In the genomic region with DNA sequence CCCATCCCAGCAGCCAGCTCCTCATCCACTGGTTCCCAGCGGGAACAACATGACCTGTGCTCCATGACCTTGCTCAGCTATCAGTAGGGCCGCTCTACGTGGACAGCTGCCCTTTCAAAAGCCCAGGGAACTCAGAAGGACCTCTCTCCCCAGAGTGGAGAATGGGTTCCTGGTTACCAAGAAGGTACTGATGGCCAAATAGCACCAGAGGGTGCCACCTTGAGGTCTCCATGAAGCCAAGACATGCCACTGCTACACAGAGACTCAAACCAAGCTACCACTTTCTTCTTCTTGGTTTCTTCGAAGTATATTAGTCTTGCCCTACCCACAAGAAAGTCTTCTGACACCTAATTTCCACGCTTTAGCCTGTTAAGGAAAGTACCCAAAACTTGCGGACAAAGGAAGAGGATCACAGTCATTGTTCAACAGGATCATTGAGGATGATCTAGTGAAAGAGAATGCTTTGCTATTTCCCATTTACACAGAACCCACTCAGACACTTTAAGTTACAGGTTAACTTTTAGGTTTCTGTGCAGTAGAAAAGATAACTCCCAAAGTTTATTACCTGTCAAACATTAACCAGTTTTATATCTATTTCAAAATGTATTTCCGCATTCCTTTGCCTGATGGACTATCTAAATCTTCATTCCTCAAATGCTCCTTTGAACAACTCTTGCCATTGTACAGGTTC, we compare ENCODE assay signal across 1 cellular context.
TF ChIP-seq lines count a peak whose summit lies in the region.

No MANE protein-coding gene starts in this region.

TF ChIP-seq in HepG2, 621 proteins besides CTCF, POLR2A, EP300 and RAD21 (continued from another document and continues in another):
- TF ChIP-seq, protein P1, sequence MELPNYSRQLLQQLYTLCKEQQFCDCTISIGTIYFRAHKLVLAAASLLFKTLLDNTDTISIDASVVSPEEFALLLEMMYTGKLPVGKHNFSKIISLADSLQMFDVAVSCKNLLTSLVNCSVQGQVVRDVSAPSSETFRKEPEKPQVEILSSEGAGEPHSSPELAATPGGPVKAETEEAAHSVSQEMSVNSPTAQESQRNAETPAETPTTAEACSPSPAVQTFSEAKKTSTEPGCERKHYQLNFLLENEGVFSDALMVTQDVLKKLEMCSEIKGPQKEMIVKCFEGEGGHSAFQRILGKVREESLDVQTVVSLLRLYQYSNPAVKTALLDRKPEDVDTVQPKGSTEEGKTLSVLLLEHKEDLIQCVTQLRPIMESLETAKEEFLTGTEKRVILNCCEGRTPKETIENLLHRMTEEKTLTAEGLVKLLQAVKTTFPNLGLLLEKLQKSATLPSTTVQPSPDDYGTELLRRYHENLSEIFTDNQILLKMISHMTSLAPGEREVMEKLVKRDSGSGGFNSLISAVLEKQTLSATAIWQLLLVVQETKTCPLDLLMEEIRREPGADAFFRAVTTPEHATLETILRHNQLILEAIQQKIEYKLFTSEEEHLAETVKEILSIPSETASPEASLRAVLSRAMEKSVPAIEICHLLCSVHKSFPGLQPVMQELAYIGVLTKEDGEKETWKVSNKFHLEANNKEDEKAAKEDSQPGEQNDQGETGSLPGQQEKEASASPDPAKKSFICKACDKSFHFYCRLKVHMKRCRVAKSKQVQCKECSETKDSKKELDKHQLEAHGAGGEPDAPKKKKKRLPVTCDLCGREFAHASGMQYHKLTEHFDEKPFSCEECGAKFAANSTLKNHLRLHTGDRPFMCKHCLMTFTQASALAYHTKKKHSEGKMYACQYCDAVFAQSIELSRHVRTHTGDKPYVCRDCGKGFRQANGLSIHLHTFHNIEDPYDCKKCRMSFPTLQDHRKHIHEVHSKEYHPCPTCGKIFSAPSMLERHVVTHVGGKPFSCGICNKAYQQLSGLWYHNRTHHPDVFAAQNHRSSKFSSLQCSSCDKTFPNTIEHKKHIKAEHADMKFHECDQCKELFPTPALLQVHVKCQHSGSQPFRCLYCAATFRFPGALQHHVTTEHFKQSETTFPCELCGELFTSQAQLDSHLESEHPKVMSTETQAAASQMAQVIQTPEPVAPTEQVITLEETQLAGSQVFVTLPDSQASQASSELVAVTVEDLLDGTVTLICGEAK (IDR thresholded peaks at IDR 0.05): no peak
- TF ChIP-seq, protein P1 (CRISPR knock-in tag; IDR thresholded peaks at IDR 0.05): no peak
- TF ChIP-seq, protein P2, sequence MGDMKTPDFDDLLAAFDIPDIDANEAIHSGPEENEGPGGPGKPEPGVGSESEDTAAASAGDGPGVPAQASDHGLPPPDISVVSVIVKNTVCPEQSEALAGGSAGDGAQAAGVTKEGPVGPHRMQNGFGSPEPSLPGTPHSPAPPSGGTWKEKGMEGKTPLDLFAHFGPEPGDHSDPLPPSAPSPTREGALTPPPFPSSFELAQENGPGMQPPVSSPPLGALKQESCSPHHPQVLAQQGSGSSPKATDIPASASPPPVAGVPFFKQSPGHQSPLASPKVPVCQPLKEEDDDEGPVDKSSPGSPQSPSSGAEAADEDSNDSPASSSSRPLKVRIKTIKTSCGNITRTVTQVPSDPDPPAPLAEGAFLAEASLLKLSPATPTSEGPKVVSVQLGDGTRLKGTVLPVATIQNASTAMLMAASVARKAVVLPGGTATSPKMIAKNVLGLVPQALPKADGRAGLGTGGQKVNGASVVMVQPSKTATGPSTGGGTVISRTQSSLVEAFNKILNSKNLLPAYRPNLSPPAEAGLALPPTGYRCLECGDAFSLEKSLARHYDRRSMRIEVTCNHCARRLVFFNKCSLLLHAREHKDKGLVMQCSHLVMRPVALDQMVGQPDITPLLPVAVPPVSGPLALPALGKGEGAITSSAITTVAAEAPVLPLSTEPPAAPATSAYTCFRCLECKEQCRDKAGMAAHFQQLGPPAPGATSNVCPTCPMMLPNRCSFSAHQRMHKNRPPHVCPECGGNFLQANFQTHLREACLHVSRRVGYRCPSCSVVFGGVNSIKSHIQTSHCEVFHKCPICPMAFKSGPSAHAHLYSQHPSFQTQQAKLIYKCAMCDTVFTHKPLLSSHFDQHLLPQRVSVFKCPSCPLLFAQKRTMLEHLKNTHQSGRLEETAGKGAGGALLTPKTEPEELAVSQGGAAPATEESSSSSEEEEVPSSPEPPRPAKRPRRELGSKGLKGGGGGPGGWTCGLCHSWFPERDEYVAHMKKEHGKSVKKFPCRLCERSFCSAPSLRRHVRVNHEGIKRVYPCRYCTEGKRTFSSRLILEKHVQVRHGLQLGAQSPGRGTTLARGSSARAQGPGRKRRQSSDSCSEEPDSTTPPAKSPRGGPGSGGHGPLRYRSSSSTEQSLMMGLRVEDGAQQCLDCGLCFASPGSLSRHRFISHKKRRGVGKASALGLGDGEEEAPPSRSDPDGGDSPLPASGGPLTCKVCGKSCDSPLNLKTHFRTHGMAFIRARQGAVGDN (CRISPR knock-in tag; IDR thresholded peaks at IDR 0.05): peak; percentile 51
- no peak for TF ChIP-seq ZBTB1 (CRISPR knock-in tag; IDR thresholded peaks at IDR 0.05; ENCODE audit: borderline replicate concordance)
- TF ChIP-seq, protein P3, sequence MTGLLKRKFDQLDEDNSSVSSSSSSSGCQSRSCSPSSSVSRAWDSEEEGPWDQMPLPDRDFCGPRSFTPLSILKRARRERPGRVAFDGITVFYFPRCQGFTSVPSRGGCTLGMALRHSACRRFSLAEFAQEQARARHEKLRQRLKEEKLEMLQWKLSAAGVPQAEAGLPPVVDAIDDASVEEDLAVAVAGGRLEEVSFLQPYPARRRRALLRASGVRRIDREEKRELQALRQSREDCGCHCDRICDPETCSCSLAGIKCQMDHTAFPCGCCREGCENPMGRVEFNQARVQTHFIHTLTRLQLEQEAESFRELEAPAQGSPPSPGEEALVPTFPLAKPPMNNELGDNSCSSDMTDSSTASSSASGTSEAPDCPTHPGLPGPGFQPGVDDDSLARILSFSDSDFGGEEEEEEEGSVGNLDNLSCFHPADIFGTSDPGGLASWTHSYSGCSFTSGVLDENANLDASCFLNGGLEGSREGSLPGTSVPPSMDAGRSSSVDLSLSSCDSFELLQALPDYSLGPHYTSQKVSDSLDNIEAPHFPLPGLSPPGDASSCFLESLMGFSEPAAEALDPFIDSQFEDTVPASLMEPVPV (CRISPR knock-in tag; IDR thresholded peaks at IDR 0.05): no peak; the same call in 1 of the 2 replicates
- TF ChIP-seq PCBP1 (IDR thresholded peaks at IDR 0.05; ENCODE audit: borderline replicate concordance, low read depth, low read length): no peak
- no peak for TF ChIP-seq ATF7 (IDR thresholded peaks at IDR 0.05)
- TF ChIP-seq ATF7 (CRISPR knock-in tag; IDR thresholded peaks at IDR 0.05): no peak
- no peak for TF ChIP-seq REL (CRISPR knock-in tag; conservative IDR thresholded peaks at IDR 0.05)
- TF ChIP-seq STAT5B (CRISPR knock-in tag; IDR thresholded peaks at IDR 0.05): no peak
- TF ChIP-seq ZFP90 (CRISPR knock-in tag; IDR thresholded peaks at IDR 0.05; ENCODE audit: borderline replicate concordance): 0 out of 2 replicates have a peak, but pooled peaks have one; percentile 54
- TF ChIP-seq, protein P4, sequence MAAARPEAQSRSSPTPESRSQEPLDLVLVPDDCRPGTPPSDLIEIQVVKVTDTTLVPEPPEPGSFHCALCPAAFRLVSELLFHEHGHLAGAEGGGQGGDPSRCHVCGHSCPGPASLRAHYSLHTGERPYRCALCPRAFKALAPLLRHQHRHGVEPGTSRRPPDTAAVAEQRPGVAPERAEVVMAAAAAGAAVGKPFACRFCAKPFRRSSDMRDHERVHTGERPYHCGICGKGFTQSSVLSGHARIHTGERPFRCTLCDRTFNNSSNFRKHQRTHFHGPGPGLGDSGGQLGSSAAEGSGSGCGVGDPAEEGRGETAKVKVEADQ (CRISPR knock-in tag; IDR thresholded peaks at IDR 0.05; ENCODE audit: borderline replicate concordance): no peak
- TF ChIP-seq, protein P5, sequence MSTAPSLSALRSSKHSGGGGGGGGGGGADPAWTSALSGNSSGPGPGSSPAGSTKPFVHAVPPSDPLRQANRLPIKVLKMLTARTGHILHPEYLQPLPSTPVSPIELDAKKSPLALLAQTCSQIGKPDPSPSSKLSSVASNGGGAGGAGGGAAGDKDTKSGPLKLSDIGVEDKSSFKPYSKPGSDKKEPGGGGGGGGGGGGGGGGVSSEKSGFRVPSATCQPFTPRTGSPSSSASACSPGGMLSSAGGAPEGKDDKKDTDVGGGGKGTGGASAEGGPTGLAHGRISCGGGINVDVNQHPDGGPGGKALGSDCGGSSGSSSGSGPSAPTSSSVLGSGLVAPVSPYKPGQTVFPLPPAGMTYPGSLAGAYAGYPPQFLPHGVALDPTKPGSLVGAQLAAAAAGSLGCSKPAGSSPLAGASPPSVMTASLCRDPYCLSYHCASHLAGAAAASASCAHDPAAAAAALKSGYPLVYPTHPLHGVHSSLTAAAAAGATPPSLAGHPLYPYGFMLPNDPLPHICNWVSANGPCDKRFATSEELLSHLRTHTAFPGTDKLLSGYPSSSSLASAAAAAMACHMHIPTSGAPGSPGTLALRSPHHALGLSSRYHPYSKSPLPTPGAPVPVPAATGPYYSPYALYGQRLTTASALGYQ (CRISPR knock-in tag; IDR thresholded peaks at IDR 0.05): peak; percentile 68
- TF ChIP-seq ZNF274 (CRISPR knock-in tag; IDR thresholded peaks at IDR 0.05): no peak
- no peak for TF ChIP-seq CCAR2 (optimal IDR thresholded peaks at IDR 0.05; ENCODE audit: low read depth, low read length)
- no peak for TF ChIP-seq ZFYVE20 (CRISPR knock-in tag; IDR thresholded peaks at IDR 0.05; ENCODE audit: borderline replicate concordance, low read depth)
- no peak for TF ChIP-seq GPN1 (CRISPR knock-in tag; IDR thresholded peaks at IDR 0.05; ENCODE audit: borderline replicate concordance)
- TF ChIP-seq CREM (IDR thresholded peaks at IDR 0.05): peak; percentile 72
- no peak for TF ChIP-seq CREM (CRISPR knock-in tag; IDR thresholded peaks at IDR 0.05)
- peak; percentile 72; the same call in 1 of the 2 replicates for TF ChIP-seq EHMT2 (IDR thresholded peaks at IDR 0.05; ENCODE audit: borderline replicate concordance, low read depth, low read length)
- TF ChIP-seq DR1 (CRISPR knock-in tag; IDR thresholded peaks at IDR 0.05): no peak
- TF ChIP-seq SRSF1 (optimal IDR thresholded peaks at IDR 0.05; ENCODE audit: low read depth, low read length): no peak
- TF ChIP-seq SRSF9 (IDR thresholded peaks at IDR 0.05; ENCODE audit: borderline replicate concordance, insufficient read depth, low read depth, low read length, poor library complexity, severe bottlenecking): no peak
- TF ChIP-seq ZNF354B (CRISPR knock-in tag; IDR thresholded peaks at IDR 0.05): no peak
- TF ChIP-seq ZNF230 (CRISPR knock-in tag; IDR thresholded peaks at IDR 0.05): peak; percentile 58; the same call in 1 of the 2 replicates
- TF ChIP-seq ZNF451 (CRISPR knock-in tag; IDR thresholded peaks at IDR 0.05): no peak
- TF ChIP-seq, protein P6, sequence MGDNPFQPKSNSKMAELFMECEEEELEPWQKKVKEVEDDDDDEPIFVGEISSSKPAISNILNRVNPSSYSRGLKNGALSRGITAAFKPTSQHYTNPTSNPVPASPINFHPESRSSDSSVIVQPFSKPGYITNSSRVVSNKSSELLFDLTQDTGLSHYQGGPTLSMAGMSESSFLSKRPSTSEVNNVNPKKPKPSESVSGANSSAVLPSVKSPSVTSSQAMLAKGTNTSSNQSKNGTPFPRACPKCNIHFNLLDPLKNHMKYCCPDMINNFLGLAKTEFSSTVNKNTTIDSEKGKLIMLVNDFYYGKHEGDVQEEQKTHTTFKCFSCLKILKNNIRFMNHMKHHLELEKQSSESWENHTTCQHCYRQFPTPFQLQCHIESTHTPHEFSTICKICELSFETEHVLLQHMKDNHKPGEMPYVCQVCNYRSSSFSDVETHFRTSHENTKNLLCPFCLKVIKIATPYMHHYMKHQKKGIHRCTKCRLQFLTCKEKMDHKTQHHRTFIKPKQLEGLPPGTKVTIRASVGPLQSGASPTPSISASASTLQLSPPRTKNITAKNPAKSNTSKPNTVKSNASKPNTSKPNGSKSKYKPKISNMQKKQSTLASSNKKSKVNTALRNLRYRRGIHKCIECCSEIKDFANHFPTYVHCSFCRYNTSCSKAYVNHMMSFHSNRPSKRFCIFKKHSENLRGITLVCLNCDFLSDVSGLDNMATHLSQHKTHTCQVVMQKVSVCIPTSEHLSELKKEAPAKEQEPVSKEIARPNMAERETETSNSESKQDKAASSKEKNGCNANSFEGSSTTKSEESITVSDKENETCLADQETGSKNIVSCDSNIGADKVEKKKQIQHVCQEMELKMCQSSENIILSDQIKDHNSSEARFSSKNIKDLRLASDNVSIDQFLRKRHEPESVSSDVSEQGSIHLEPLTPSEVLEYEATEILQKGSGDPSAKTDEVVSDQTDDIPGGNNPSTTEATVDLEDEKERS (CRISPR knock-in tag; IDR thresholded peaks at IDR 0.05): no peak
- peak; percentile 90; the same call in 1 of the 2 replicates for TF ChIP-seq FOXJ3 (CRISPR knock-in tag; IDR thresholded peaks at IDR 0.05; ENCODE audit: borderline replicate concordance)
- TF ChIP-seq ZNF121 (CRISPR knock-in tag; IDR thresholded peaks at IDR 0.05): no peak
- TF ChIP-seq ZNF138 (CRISPR knock-in tag; IDR thresholded peaks at IDR 0.05; ENCODE audit: low read depth): no peak
- no peak for TF ChIP-seq ZNF782 (CRISPR knock-in tag; IDR thresholded peaks at IDR 0.05; ENCODE audit: borderline replicate concordance)
- TF ChIP-seq ZNF567 (CRISPR knock-in tag; IDR thresholded peaks at IDR 0.05; ENCODE audit: borderline replicate concordance): no peak
- TF ChIP-seq RXRA (CRISPR knock-in tag; IDR thresholded peaks at IDR 0.05): peak; percentile 74; the same call in 1 of the 2 replicates
